33 cellular contexts compared by ENCODE assay signal in genomic region chr17:47320879-47321502, GRCh38.
"Had no signal": no experiment of that assay in that cellular context is flagged by ENCODE, and none has a peak within 500 bp of the region (broad histone marks: within the 10 kb centered on the region; RNA-seq: fewer than 3 reads in every experiment).

No MANE protein-coding gene starts in this region.

- H3K36me3 ChIP-seq: ascending aorta, cardiac muscle cell, SJCRH30 had no signal

- H3K27me3 Mint-ChIP-seq: activated naive CD4-positive, alpha-beta T cell treated with anti-CD3 and anti-CD28 coated beads, Interleukin-2, amount 50 U/mL, for 24 hours; central memory CD8-positive, alpha-beta T cell had no signal

- H3K27me3 ChIP-seq: ascending aorta, cardiac muscle cell, SJCRH30 had no signal

- H3K4me3 ChIP-seq: ascending aorta, cardiac muscle cell, PC-9, SJCRH30, SK-N-MC had no signal

- FAIRE-seq: RCC 7860, TTC549 had no signal

- H3K4me2 ChIP-seq: PC-9 had no signal

- H3K27ac Mint-ChIP-seq: activated CD4-positive, alpha-beta T cell treated with anti-CD3 and anti-CD28 coated beads for 36 hours; activated CD4-positive, alpha-beta T cell treated with anti-CD3 and anti-CD28 coated beads, Interleukin-2, amount 10 ng/mL, durations not matched to agents 7 days and 5 days; activated CD8-positive, alpha-beta T cell treated with anti-CD3 and anti-CD28 coated beads, Interleukin-2, amount 10 ng/mL, durations not matched to agents 7 days and 5 days; activated naive CD4-positive, alpha-beta T cell treated with anti-CD3 and anti-CD28 coated beads, Interleukin-2, amount 50 U/mL, for 24 hours; activated naive CD8-positive, alpha-beta T cell treated with anti-CD3 and anti-CD28 coated beads, Interleukin-2, amount 10 ng/mL, durations not matched to agents 7 days and 5 days; activated T-cell treated with anti-CD3 and anti-CD28 coated beads, Interleukin-2, amount 50 U/mL, for 24 hours; activated T-helper 2 cell treated with anti-CD3 and anti-CD28 coated beads, Interferon-gamma antibody, Interleukin-2, Interleukin-4, amounts not matched to agents 10 μg/mL and 5 μg/mL and 100 μg/mL, durations not matched to agents 14 hours and 24 hours and 36 hours; T-helper 1 cell treated with Interleukin-12 subunit alpha and Interleukin-12 subunit beta and Interleukin-4 antibody, amounts not matched to agents 30 μg/mL and 1 μg/mL, for 36 hours; T-helper 2 cell treated with Interferon-gamma antibody and Interleukin-4, amounts not matched to agents 5 μg/mL and 100 μg/mL, for 36 hours had no signal

- DNase-seq: activated CD4-positive, alpha-beta T cell treated with anti-CD3 and anti-CD28 coated beads for 36 hours; activated CD4-positive, alpha-beta T cell treated with anti-CD3 and anti-CD28 coated beads, Interleukin-2, amount 10 ng/mL, durations not matched to agents 7 days and 5 days; activated CD4-positive, alpha-beta T cell treated with anti-CD3 and anti-CD28 coated beads, Interleukin-2, amount 50 U/mL, for 48 hours; activated CD8-positive, alpha-beta T cell treated with anti-CD3 and anti-CD28 coated beads, Interleukin-2, amount 10 ng/mL, durations not matched to agents 7 days and 5 days; activated gamma-delta T cell; activated naive CD4-positive, alpha-beta T cell treated with Interleukin-2 at 50 U/mL for 16 hours; activated naive CD8-positive, alpha-beta T cell treated with anti-CD3 and anti-CD28 coated beads, Interleukin-2, amount 10 ng/mL, durations not matched to agents 7 days and 5 days; activated T-cell treated with anti-CD3 and anti-CD28 coated beads, Interleukin-2, amount 50 U/mL, for 24 hours; amygdala; NCI-H1092 treated with DMSO at 0.1 percent for 48 hours; NCI-H1417; NCI-H146; NCI-H187; NCI-H2029 treated with DMSO at 0.1 percent for 48 hours; NCI-H2107; NCI-H2171; NCI-H510A; NCI-H526; NCI-H748 treated with DMSO at 0.1 percent for 48 hours; PC-9; SHP77; SJCRH30 had no signal

- H3K27ac ChIP-seq: ascending aorta, cardiac muscle cell, PC-9, SJCRH30, SK-N-MC had no signal

- ATAC-seq: activated CD4-positive, alpha-beta T cell treated with anti-CD3 and anti-CD28 coated beads for 36 hours; activated CD4-positive, CD25-positive, alpha-beta regulatory T cell treated with anti-CD3 and anti-CD28 coated beads, Interleukin-2, amount 50 U/mL, for 24 hours; activated CD8-positive, alpha-beta T cell treated with anti-CD3 and anti-CD28 coated beads, Interleukin-2, amount 10 ng/mL, durations not matched to agents 7 days and 5 days had no signal

- H2AFZ ChIP-seq: PC-9 had no signal

- H3K9me3 Mint-ChIP-seq: activated naive CD4-positive, alpha-beta T cell treated with anti-CD3 and anti-CD28 coated beads, Interleukin-2, amount 50 U/mL, for 24 hours; activated T-cell treated with anti-CD3 and anti-CD28 coated beads, Interleukin-2, amount 50 U/mL, for 24 hours; central memory CD8-positive, alpha-beta T cell; T-helper 1 cell treated with Interleukin-12 subunit alpha and Interleukin-12 subunit beta and Interleukin-4 antibody, amounts not matched to agents 30 μg/mL and 1 μg/mL, for 36 hours had no signal

- H3K4me3 Mint-ChIP-seq: activated CD4-positive, alpha-beta T cell treated with anti-CD3 and anti-CD28 coated beads for 36 hours; activated CD4-positive, alpha-beta T cell treated with anti-CD3 and anti-CD28 coated beads, Interleukin-2, amount 10 ng/mL, durations not matched to agents 7 days and 5 days; activated CD8-positive, alpha-beta T cell treated with anti-CD3 and anti-CD28 coated beads, Interleukin-2, amount 10 ng/mL, durations not matched to agents 7 days and 5 days; activated naive CD4-positive, alpha-beta T cell treated with anti-CD3 and anti-CD28 coated beads, Interleukin-2, amount 50 U/mL, for 24 hours; activated naive CD8-positive, alpha-beta T cell treated with anti-CD3 and anti-CD28 coated beads, Interleukin-2, amount 10 ng/mL, durations not matched to agents 7 days and 5 days; activated T-cell treated with anti-CD3 and anti-CD28 coated beads, Interleukin-2, amount 50 U/mL, for 24 hours; central memory CD8-positive, alpha-beta T cell; T-helper 1 cell treated with Interleukin-12 subunit alpha and Interleukin-12 subunit beta and Interleukin-4 antibody, amounts not matched to agents 30 μg/mL and 1 μg/mL, for 36 hours; T-helper 2 cell treated with Interferon-gamma antibody and Interleukin-4, amounts not matched to agents 5 μg/mL and 100 μg/mL, for 36 hours had no signal
